ENCODE assay signal across 1 cellular context in the genomic region with DNA sequence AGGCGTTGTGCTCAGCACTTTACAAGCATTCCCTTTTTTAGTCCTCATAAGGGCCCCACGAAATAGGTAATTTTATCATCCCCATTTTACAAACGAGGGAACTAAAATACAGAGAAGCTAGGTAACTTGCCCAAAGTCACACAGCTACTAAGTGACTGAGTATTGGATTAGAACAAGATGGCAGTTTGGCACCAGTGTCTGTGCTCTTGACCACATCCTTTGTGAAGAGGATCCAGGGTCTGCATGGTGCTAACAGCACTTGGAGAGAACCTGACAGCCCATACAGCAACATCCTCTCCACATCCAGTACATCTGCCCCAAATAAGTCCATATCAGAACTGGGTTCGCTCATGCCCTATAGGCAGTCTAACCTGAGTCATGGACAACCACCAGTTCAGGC.
TF ChIP-seq lines count a peak whose summit lies in the region.

No MANE protein-coding gene starts in this region.

TF ChIP-seq in K562, 482 proteins besides CTCF, POLR2A, EP300 and RAD21:
- TF ChIP-seq HMG20A (CRISPR knock-in tag; conservative IDR thresholded peaks at IDR 0.05): no peak
- no peak for TF ChIP-seq NELFE (IDR thresholded peaks at IDR 0.05; ENCODE audit: insufficient read depth, insufficient read length)
- TF ChIP-seq ZSCAN32 (CRISPR knock-in tag; IDR thresholded peaks at IDR 0.05): no peak
- TF ChIP-seq, protein P1, sequence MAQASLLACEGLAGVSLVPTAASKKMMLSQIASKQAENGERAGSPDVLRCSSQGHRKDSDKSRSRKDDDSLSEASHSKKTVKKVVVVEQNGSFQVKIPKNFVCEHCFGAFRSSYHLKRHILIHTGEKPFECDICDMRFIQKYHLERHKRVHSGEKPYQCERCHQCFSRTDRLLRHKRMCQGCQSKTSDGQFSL (CRISPR knock-in tag; IDR thresholded peaks at IDR 0.05): no peak
- TF ChIP-seq, protein P1 (tag; IDR thresholded peaks at IDR 0.05): no peak
- TF ChIP-seq PML (IDR thresholded peaks at IDR 0.05; ENCODE audit: low read length): no peak
- no peak for TF ChIP-seq CCNT2 (IDR thresholded peaks at IDR 0.05; ENCODE audit: borderline replicate concordance, extremely low read depth, insufficient read length, low read depth, low read length)
- TF ChIP-seq SMARCA4 (IDR thresholded peaks at IDR 0.05): no peak
